Comparison of ENCODE assay signal across 17 cellular contexts in genomic region chr3:186165331-186165730, GRCh38. TPM values are rescaled to one million over a fixed set of nuclear protein-coding genes. Genes with fewer than 3 reads are reported as not detected.
A peak's percentile ranks its signal among the peaks of the same experiment; 100 is the strongest.
DNase-seq lines count a peak whose midpoint lies in the region; ATAC-seq and TF ChIP-seq lines count a peak whose summit lies in the region.
"Had no signal": no experiment of that assay in that cellular context is flagged by ENCODE, and none has a peak within 500 bp of the region (broad histone marks: within the 10 kb centered on the region; RNA-seq: fewer than 3 reads in every experiment).

No MANE protein-coding gene starts in this region.

- DNase-seq in LHCN-M2 (ENCODE audit: low read depth) (peak; percentile 64), astrocyte of the hippocampus (ENCODE audit: low read depth, low spot score) (peak; percentile 61), globus pallidus (ENCODE audit: low spot score) (peak; percentile 19), left colon (no peak), progenitor cell of endocrine pancreas (ENCODE audit: low spot score, unreplicated experiment) (no peak), OCI-LY7 (ENCODE audit: low spot score) (no peak)
- no peak for DNase-seq in CD8-positive, alpha-beta T cell
- DNase-seq: DMS79 treated with DMSO at 0.1 percent for 48 hours, GM23248, NCI-H1048, NCI-H1436, NCI-H1930, NCI-H2171 had no signal

- no peak for ATAC-seq in CD8-positive, alpha-beta T cell
- no peak for ATAC-seq in left colon
- ATAC-seq: HepG2 had no signal

- H3K9me3 ChIP-seq in CD8-positive, alpha-beta T cell (ENCODE audit: low read length), result no peaks in the 10 kb centered on the region
- H3K9me3 ChIP-seq in OCI-LY7 (ENCODE audit: low read length), result no peaks in the 10 kb centered on the region
- H3K9me3 ChIP-seq: HAP-1 had no signal

- no peak overlapping the region for H2AFZ ChIP-seq in OCI-LY7 (ENCODE audit: low read length)
- H2AFZ ChIP-seq: GM23248 had no signal

- no peaks in the 10 kb centered on the region for H3K27me3 ChIP-seq in CD8-positive, alpha-beta T cell (ENCODE audit: insufficient read depth, low read length)

- no peaks in the 10 kb centered on the region for H3K36me3 ChIP-seq in CD8-positive, alpha-beta T cell (ENCODE audit: insufficient read depth, low read length)
- H3K36me3 ChIP-seq in OCI-LY7 (ENCODE audit: insufficient read depth, low read length), result no peaks in the 10 kb centered on the region
- H3K36me3 ChIP-seq: HAP-1 had no signal

- H3K4me3 Mint-ChIP-seq in CD8-positive, alpha-beta T cell, result no peak overlapping the region
- H3K4me3 Mint-ChIP-seq in progenitor cell of endocrine pancreas (ENCODE audit: low read depth), result no peak overlapping the region

- H3K4me3 ChIP-seq in CD8-positive, alpha-beta T cell (ENCODE audit: low read depth, low read length), result no peak overlapping the region
- no peak overlapping the region for H3K4me3 ChIP-seq in OCI-LY7 (ENCODE audit: low read depth, low read length, poor library complexity, severe bottlenecking)
- H3K4me3 ChIP-seq: GM23248, HAP-1 had no signal

- POLR2A ChIA-PET in CD8-positive, alpha-beta T cell (lab: Charles Lee), result no interaction called here
- POLR2A ChIA-PET in OCI-LY7 (lab: Charles Lee), result interaction anchor here (1.5 kb wide), 1 partner anchor 10 kb away, joined by 5 read pairs; no protein-coding TSS in a partner anchor

- H3K9me3 Mint-ChIP-seq in CD8-positive, alpha-beta T cell, result no peaks in the 10 kb centered on the region
- H3K9me3 Mint-ChIP-seq in progenitor cell of endocrine pancreas (ENCODE audit: low read depth), result no peaks in the 10 kb centered on the region

- no peaks in the 10 kb centered on the region for H3K9me2 ChIP-seq in OCI-LY7 (ENCODE audit: insufficient read depth, low read length)

- TF ChIP-seq CTCF in CD8-positive, alpha-beta T cell (IDR thresholded peaks at IDR 0.05), result no peak
- TF ChIP-seq CTCF in progenitor cell of endocrine pancreas (IDR thresholded peaks at IDR 0.05; ENCODE audit: unreplicated experiment), result no peak
- TF ChIP-seq CTCF in OCI-LY7 (conservative IDR thresholded peaks at IDR 0.05; ENCODE audit: low read length), result no peak

- H4K20me1 ChIP-seq in OCI-LY7 (ENCODE audit: insufficient read depth, low read length), result no peaks in the 10 kb centered on the region

- CTCF ChIA-PET in CD8-positive, alpha-beta T cell (lab: Charles Lee), result no interaction called here
- CTCF ChIA-PET in OCI-LY7 (lab: Charles Lee; ENCODE audit: unreplicated experiment), result no interaction called here

- H3K36me3 Mint-ChIP-seq in CD8-positive, alpha-beta T cell, result no peaks in the 10 kb centered on the region
- no peaks in the 10 kb centered on the region for H3K36me3 Mint-ChIP-seq in progenitor cell of endocrine pancreas (ENCODE audit: insufficient read depth)

- peaks cover 21% of the 10 kb centered on the region for H3K27me3 Mint-ChIP-seq in CD8-positive, alpha-beta T cell (ENCODE audit: low read depth)
- peaks cover 30% of the 10 kb centered on the region for H3K27me3 Mint-ChIP-seq in progenitor cell of endocrine pancreas

- H3K4me1 ChIP-seq in CD8-positive, alpha-beta T cell (ENCODE audit: insufficient read depth, low read length), result no peaks in the 10 kb centered on the region
- H3K4me1 ChIP-seq in OCI-LY7 (ENCODE audit: insufficient read depth, low read length, poor library complexity, severe bottlenecking), result peaks cover 10% of the 10 kb centered on the region
- H3K4me1 ChIP-seq: HAP-1 had no signal

- no peaks in the 10 kb centered on the region for H3K79me2 ChIP-seq in OCI-LY7 (ENCODE audit: insufficient read depth, low read depth, low read length)

- no peak overlapping the region for H3K27ac Mint-ChIP-seq in CD8-positive, alpha-beta T cell
- no peak overlapping the region for H3K27ac Mint-ChIP-seq in progenitor cell of endocrine pancreas

- no peaks in the 10 kb centered on the region for H3K4me1 Mint-ChIP-seq in CD8-positive, alpha-beta T cell (ENCODE audit: low read depth)
- peaks cover 8% of the 10 kb centered on the region for H3K4me1 Mint-ChIP-seq in progenitor cell of endocrine pancreas (ENCODE audit: low read depth)

- intact Hi-C loops in CD8-positive, alpha-beta T cell (cut with DNase I, micrococcal nuclease), result no loop called here
- intact Hi-C loops in left colon (cut with DNase I, micrococcal nuclease), result no loop called here
- intact Hi-C loops in OCI-LY7 (cut with micrococcal nuclease; ENCODE audit: unreplicated experiment), result no loop called here

- no peak overlapping the region for H3K27ac ChIP-seq in CD8-positive, alpha-beta T cell (ENCODE audit: low read depth, low read length)
- H3K27ac ChIP-seq in OCI-LY7 (ENCODE audit: low read depth, low read length, poor library complexity, severe bottlenecking), result no peak overlapping the region
- H3K27ac ChIP-seq: C4-2B, GM23248, KMS-11 had no signal

- BruUV-seq in OCI-LY7 (replicated peaks; lab: Mats Ljungman, UMichigan), result no TSS peak

- H3K4me2 ChIP-seq in OCI-LY7 (ENCODE audit: low read length), result no peak overlapping the region
- H3K4me2 ChIP-seq: KMS-11 had no signal

RNA-seq across cellular contexts. Expression of gene ETV5, which starts 56.4 kb away (rescaled TPM):
- total RNA-seq in LHCN-M2 (2014; rRNA removed) (48.5 and 57.0 TPM in 2 replicates), left colon (1 to 10 TPM; 2.2 to 4.0 TPM), progenitor cell of endocrine pancreas (51.3 and 54.1 TPM in 2 replicates), OCI-LY7 (2022) (1.1 and 1.2 TPM in 2 replicates)
- 25.1 TPM for polyA plus RNA-seq in LHCN-M2 (2012)
- under 1 TPM in 1 of 2 experiments, not detected in 1; 0.08 TPM for total RNA-seq in CD8-positive, alpha-beta T cell
- total RNA-seq in OCI-LY7 (2014; rRNA removed; shearing (Covaris generic)), result 0.85 TPM in 1 of 2 replicates, not detected in the other

Comparison
In these comparisons a context has a peak if more than half of its experiments do, and no peak if none do; other contexts are left out.
1. DNase-seq: peak in LHCN-M2 (single experiment), astrocyte of the hippocampus (single experiment) and globus pallidus (single experiment); none in CD8-positive, alpha-beta T cell (0 of 7), left colon (0 of 2), progenitor cell of endocrine pancreas (single experiment) and OCI-LY7 (single experiment).